18 cellular contexts compared by ENCODE assay signal in genomic region chr9:131743501-131743900, GRCh38. TPM values are rescaled to one million over a fixed set of nuclear protein-coding genes. Genes with fewer than 3 reads are reported as not detected.
DNase-seq lines count a peak whose midpoint lies in the region; ATAC-seq, FAIRE-seq and TF ChIP-seq lines count a peak whose summit lies in the region.
"Had no signal": no experiment of that assay in that cellular context is flagged by ENCODE, and none has a peak within 500 bp of the region (broad histone marks: within the 10 kb centered on the region; RNA-seq: fewer than 3 reads in every experiment).

No MANE protein-coding gene starts in this region.

- no peak for FAIRE-seq in GM12891 (lab: Jason Lieb, UNC)
- FAIRE-seq: small intestine, TTC549 had no signal

- H3K36me3 ChIP-seq in Peyer's patch (no peaks in the 10 kb centered on the region), mucosa of descending colon (ENCODE audit: low read depth) (no peaks in the 10 kb centered on the region)
- H3K36me3 ChIP-seq: BE2C, thyroid gland had no signal

- TF ChIP-seq POLR2A in Peyer's patch (IDR thresholded peaks at IDR 0.05), result no peak
- no peak for TF ChIP-seq POLR2A in GM12891 (IDR thresholded peaks at IDR 0.05; ENCODE audit: low read depth, low read length)

- H3K4me3 ChIP-seq in Peyer's patch, result no peak overlapping the region
- H3K4me3 ChIP-seq in mucosa of descending colon, result no peak overlapping the region
- H3K4me3 ChIP-seq: thyroid gland had no signal

- no peak for ATAC-seq in mucosa of descending colon
- ATAC-seq: left lobe of liver had no signal

- H3K9me3 ChIP-seq in Peyer's patch, result no peaks in the 10 kb centered on the region
- H3K9me3 ChIP-seq in mucosa of descending colon, result no peaks in the 10 kb centered on the region
- H3K9me3 ChIP-seq: BE2C, thyroid gland had no signal

- H3K27ac ChIP-seq in Peyer's patch (peak overlapping the region in 3 of 4 donors; percentile 11 to 65 (median 19)), epithelial cell of prostate (peak overlapping the region; percentile 1)
- H3K27ac ChIP-seq: parathyroid adenoma, thyroid gland had no signal

- H3K27me3 ChIP-seq in Peyer's patch, result no peaks in the 10 kb centered on the region
- H3K27me3 ChIP-seq: BE2C, thyroid gland had no signal

- no peak for TF ChIP-seq CTCF in Peyer's patch (IDR thresholded peaks at IDR 0.05)
- no peak for TF ChIP-seq CTCF in mucosa of descending colon (IDR thresholded peaks at IDR 0.05)

- H3K4me1 ChIP-seq in Peyer's patch, result peaks cover 0 to 15% (median 11%) of the 10 kb centered on the region in 4 donors
- peaks cover 6% of the 10 kb centered on the region for H3K4me1 ChIP-seq in mucosa of descending colon (ENCODE audit: low read depth)
- H3K4me1 ChIP-seq: BE2C, parathyroid adenoma had no signal

- DNase-seq in AG08395 (ENCODE audit: low spot score) (peak; percentile 36), CD1c-positive myeloid dendritic cell (ENCODE audit: extremely low spot score) (peak; percentile 16), Peyer's patch (no peak), epithelial cell of prostate (ENCODE audit: low read depth, low spot score) (no peak), mucosa of descending colon (no peak), GM12891 (ENCODE audit: insufficient read length, low spot score) (no peak), midbrain (lab: John Stamatoyannopoulos, UW) (no peak), HuH-7.5 (ENCODE audit: low spot score) (no peak)
- DNase-seq: BE2C, endodermal cell, NCI-H1048, NCI-H2081 treated with DMSO at 0.1 percent for 48 hours, NCI-H526, thyroid gland had no signal

- intact Hi-C loops in mucosa of descending colon (cut with DNase I, micrococcal nuclease), result loop anchor here (5.0 to 10.0 kb wide), 2 partner anchors 151 to 389 kb away; no protein-coding TSS in a partner anchor

TF ChIP-seq in GM12891, 5 proteins besides CTCF, POLR2A, EP300 and RAD21:
- no peak for TF ChIP-seq SPI1 (IDR thresholded peaks at IDR 0.05; ENCODE audit: low read depth, low read length)
- TF ChIP-seq TAF1 (IDR thresholded peaks at IDR 0.05; ENCODE audit: low read depth, low read length), result no peak
- no peak for TF ChIP-seq POLR2AphosphoS5 (IDR thresholded peaks at IDR 0.05; ENCODE audit: low read depth, low read length)
- TF ChIP-seq PAX5 (IDR thresholded peaks at IDR 0.05; ENCODE audit: insufficient read depth, low read length, severe bottlenecking), result no peak
- no peak for TF ChIP-seq POU2F2 (IDR thresholded peaks at IDR 0.05; ENCODE audit: low read depth, low read length)

RNA-seq across cellular contexts. Expression of gene RAPGEF1, which starts 3.6 kb away (rescaled TPM):
- total RNA-seq in Peyer's patch (100 to 1,000 TPM in 1 of 4 donors, 10 to 100 TPM in 3; 51.7 to 182 (median 70.7) TPM), mucosa of descending colon (100 to 1,000 TPM in 1 of 3 donors, 10 to 100 TPM in 2; 67.1 to 103 (median 84.2) TPM)
- 45.5 TPM for polyA plus RNA-seq in GM12891 (2012; ENCODE audit: low read depth, missing spikeins)

Comparison
In these comparisons a context has a peak if more than half of its experiments do, and no peak if none do; other contexts are left out.
1. DNase-seq: peak in AG08395 (single experiment) and CD1c-positive myeloid dendritic cell (single experiment); none in Peyer's patch (0 of 3), epithelial cell of prostate (single experiment), mucosa of descending colon (0 of 3), GM12891 (single experiment), midbrain (single experiment) and HuH-7.5 (single experiment).